In genomic region chr13:48492123-48493075, GRCh38 we compare ENCODE assay signal across 8 cellular contexts. TPM values are rescaled to one million over a fixed set of nuclear protein-coding genes. Genes with fewer than 3 reads are reported as not detected.
DNase-seq lines count a peak whose midpoint lies in the region; ATAC-seq and TF ChIP-seq lines count a peak whose summit lies in the region.

No MANE protein-coding gene starts in this region.

- H3K4me1 ChIP-seq in sigmoid colon, result peaks cover 0 to 10% (median 0%) of the 10 kb centered on the region in 4 donors

- H3K4me3 ChIP-seq in GM08714 (ENCODE audit: low read length) (peak overlapping the region; percentile 76; the same call in 1 of the 2 replicates), NB4 (ENCODE audit: low read depth, low read length) (peak overlapping the region; percentile 48), sigmoid colon (peak overlapping the region in 3 of 4 donors; percentile 11 to 23 (median 12))

- H3K36me3 ChIP-seq in sigmoid colon, result no peaks in the 10 kb centered on the region

- no peak for TF ChIP-seq EP300 in sigmoid colon (IDR thresholded peaks at IDR 0.05)

- TF ChIP-seq CTCF in NB4 (IDR thresholded peaks at IDR 0.05; ENCODE audit: low read depth, low read length) (no peak), sigmoid colon (IDR thresholded peaks at IDR 0.05) (no peak)

- 38 to 77% methylated on average over 17 of the region's 17 CpGs for WGBS in sigmoid colon, 2 donors

- DNase-seq in NB4 (ENCODE audit: low read depth) (peak; percentile 93), activated T-cell treated with anti-CD3 and anti-CD28 coated beads for 48 hours (ENCODE audit: low read depth) (peak; percentile 51), foreskin melanocyte (peak; percentile 85), sigmoid colon (peak; percentile 88), DMS79 treated with DMSO at 0.1 percent for 48 hours (lab: John Stamatoyannopoulos, UW) (no peak), NCI-H345 treated with DMSO at 0.1 percent for 48 hours (lab: John Stamatoyannopoulos, UW; ENCODE audit: unreplicated experiment) (no peak)

- intact Hi-C loops in sigmoid colon (cut with DNase I), result no loop called here

- peak; percentile 70 for ATAC-seq in GM21825 (IDR thresholded peaks at IDR 0.05; ENCODE audit: unreplicated experiment)

- no peaks in the 10 kb centered on the region for H3K27me3 ChIP-seq in sigmoid colon

- H3K9me3 ChIP-seq in sigmoid colon, result no peaks in the 10 kb centered on the region

- peak overlapping the region; percentile 27 to 60 (median 59) for H3K27ac ChIP-seq in sigmoid colon

- TF ChIP-seq POLR2A in NB4 (IDR thresholded peaks at IDR 0.05; ENCODE audit: extremely low read depth, insufficient read length) (peak; percentile 4), sigmoid colon (IDR thresholded peaks at IDR 0.05) (no peak)

RNA-seq across cellular contexts. Expression of gene RCBTB2, which starts 40.5 kb away (rescaled TPM):
- 10 to 100 TPM in 3 of 4 donors, 1 to 10 TPM in 1; 8.6 to 21.9 (median 14.9) TPM for total RNA-seq in sigmoid colon
- polyA plus RNA-seq in sigmoid colon, result 1 to 10 TPM; 4.2 to 9.9 (median 4.8) TPM

Comparison
In these comparisons a context has a peak if more than half of its experiments do, and no peak if none do; other contexts are left out.
1. H3K4me3 ChIP-seq: peak in every context shown above with its lines; median percentile 76 in GM08714; 48 in NB4; 12 in sigmoid colon.
2. DNase-seq: peak in NB4 (single experiment), activated T-cell treated with anti-CD3 and anti-CD28 coated beads for 48 hours (single experiment), foreskin melanocyte (single experiment) and sigmoid colon (single experiment); none in DMS79 treated with DMSO at 0.1 percent for 48 hours (single experiment) and NCI-H345 treated with DMSO at 0.1 percent for 48 hours (single experiment).